ENCODE assay signal across 10 cellular contexts in genomic region chr3:15798533-15799245, GRCh38. TPM values are rescaled to one million over a fixed set of nuclear protein-coding genes. Genes with fewer than 3 reads are reported as not detected.
DNase-seq lines count a peak whose midpoint lies in the region; ATAC-seq, FAIRE-seq and TF ChIP-seq lines count a peak whose summit lies in the region.
"Had no signal": no experiment of that assay in that cellular context is flagged by ENCODE, and none has a peak within 500 bp of the region (broad histone marks: within the 10 kb centered on the region; RNA-seq: fewer than 3 reads in every experiment).

No MANE protein-coding gene starts in this region.

- H3K9me3 Mint-ChIP-seq in T-cell: no peaks in the 10 kb centered on the region

- no peak for ATAC-seq in SK-N-SH treated with all-trans-retinoic acid at 6 μM for 48 hours
- ATAC-seq in T-cell (replicated peaks in 1 of 4): no peak
- no peak for ATAC-seq in HG02798 (IDR thresholded peaks at IDR 0.05; ENCODE audit: poor library complexity, unreplicated experiment)
- ATAC-seq in left colon: no peak

- peaks cover 2% of the 10 kb centered on the region; the same call in 1 of the 2 replicates for H4K20me1 ChIP-seq in SK-N-SH (ENCODE audit: insufficient read depth)

- POLR2A ChIA-PET in SK-N-SH (lab: Yijun Ruan, JAX): no interaction called here
- POLR2A ChIA-PET in T-cell (lab: Charles Lee): interaction anchor here in 1 of 2 donors (0.6 kb wide), 1 partner anchor 11 kb away, joined by 3 read pairs; no protein-coding TSS in a partner anchor

- H3K4me3 ChIP-seq in SK-N-SH (ENCODE audit: low read depth in 2 of 2, low read length in 1 of 2) (no peak overlapping the region; a peak in 1 of 4 replicates), suprapubic skin (peak overlapping the region; percentile 51)

- H3K9me3 ChIP-seq in SK-N-SH (no peaks in the 10 kb centered on the region), suprapubic skin (no peaks in the 10 kb centered on the region)

- peak overlapping the region; percentile 99 for H3K9ac ChIP-seq in SK-N-SH

- H3K9me2 ChIP-seq in SK-N-SH: no peaks in the 10 kb centered on the region

- no peaks in the 10 kb centered on the region for H3K27me3 Mint-ChIP-seq in T-cell

- peaks cover 12% of the 10 kb centered on the region for H3K36me3 Mint-ChIP-seq in T-cell

- TF ChIP-seq EP300 in SK-N-SH (IDR thresholded peaks at IDR 0.05; ENCODE audit: borderline replicate concordance in 1 of 2, low read depth in 1 of 2, low read length in 1 of 2): no peak
- no peak for TF ChIP-seq EP300 in suprapubic skin (IDR thresholded peaks at IDR 0.05)

- TF ChIP-seq RAD21 in SK-N-SH (IDR thresholded peaks at IDR 0.05; ENCODE audit: low read length): no peak

- no peaks in the 10 kb centered on the region for H3K27me3 ChIP-seq in SK-N-SH (ENCODE audit: insufficient read depth)
- H3K27me3 ChIP-seq in suprapubic skin: no peaks in the 10 kb centered on the region

- WGBS in SK-N-SH (ENCODE audit: low lambda C conversion rate): 30% methylated on average over 2 of the region's 2 CpGs
- WGBS in suprapubic skin: 48% methylated on average over 2 of the region's 2 CpGs

- H3K4me2 ChIP-seq in SK-N-SH: peak overlapping the region; percentile 69

- H3K4me3 Mint-ChIP-seq in T-cell: no peak overlapping the region

- H3K27ac Mint-ChIP-seq in T-cell: peak overlapping the region; percentile 2 to 75

- H3F3A ChIP-seq in SK-N-SH (replicated peaks; ENCODE audit: insufficient read depth): peaks cover 35% of the 10 kb centered on the region

- CTCF ChIA-PET in SK-N-SH (lab: Yijun Ruan, JAX) (interaction anchor here (0.6 to 2.1 kb wide), 6 partner anchors 13 to 1918 kb away, joined by 3 to 6 read pairs (median 4); no protein-coding TSS in a partner anchor), T-cell (lab: Charles Lee) (interaction anchor here (0.6 to 1.2 kb wide), 3 partner anchors 15 to 700 kb away, joined by 3 to 5 read pairs (median 4); partner anchors contain the start of gene RBSN (in 1 of the 2))

- H2AFZ ChIP-seq in SK-N-SH (ENCODE audit: low read depth): no peak overlapping the region

- H3K4me1 Mint-ChIP-seq in T-cell: peaks cover 80 to 87% (median 81%) of the 10 kb centered on the region in 3 donors

- peaks cover 92% of the 10 kb centered on the region for H3K79me2 ChIP-seq in SK-N-SH (ENCODE audit: insufficient read depth)

- peak overlapping the region; percentile 88 to 100 for H3K27ac ChIP-seq in SK-N-SH (ENCODE audit: low read depth in 2 of 2, low read length in 1 of 2)
- H3K27ac ChIP-seq in suprapubic skin: peak overlapping the region; percentile 88

- intact Hi-C loops in left colon (cut with DNase I, micrococcal nuclease): no loop called here

- FAIRE-seq in islet of Langerhans (lab: Jason Lieb, UNC): peak; percentile 33

- no peak for DNase-seq in SK-N-SH
- DNase-seq in T-cell: no peak
- DNase-seq in suprapubic skin (ENCODE audit: low spot score in 2 of 2): no peak
- DNase-seq in left colon: no peak
- no peak for DNase-seq in AG08395 (ENCODE audit: low spot score)
- DNase-seq: activated T-cell treated with anti-CD3 and anti-CD28 coated beads, Interleukin-2, amount 50 U/mL, for 48 hours; H7 had no signal

- TF ChIP-seq CTCF in SK-N-SH (IDR thresholded peaks at IDR 0.05): no peak
- TF ChIP-seq CTCF in suprapubic skin (IDR thresholded peaks at IDR 0.05): no peak

- H3K4me1 ChIP-seq in SK-N-SH (ENCODE audit: control insufficient read depth in 1 of 2, insufficient read depth in 2 of 2, low read depth in 1 of 2, low read length in 1 of 2) (peaks cover 15 to 24% of the 10 kb centered on the region in 2 experiments; a peak in 3 of 4 replicates), suprapubic skin (peaks cover 39% of the 10 kb centered on the region)

- TF ChIP-seq POLR2A in suprapubic skin (IDR thresholded peaks at IDR 0.05): no peak

- H3K36me3 ChIP-seq in SK-N-SH (replicated peaks in 1 of 2; ENCODE audit: control insufficient read depth in 1 of 2, insufficient read depth in 2 of 2, low read length in 1 of 2) (peaks cover 2 to 15% of the 10 kb centered on the region in 2 experiments), suprapubic skin (no peaks in the 10 kb centered on the region)

TF ChIP-seq in SK-N-SH, 30 proteins besides CTCF, POLR2A, EP300 and RAD21 (continues in another document):
- TF ChIP-seq SIN3A (IDR thresholded peaks at IDR 0.05; ENCODE audit: borderline replicate concordance, low read depth, low read length) (no peak), FOXJ3 (CRISPR knock-in tag; IDR thresholded peaks at IDR 0.05) (no peak), CHD2 (IDR thresholded peaks at IDR 0.05; ENCODE audit: low read length, partially characterized antibody) (no peak), REST (IDR thresholded peaks at IDR 0.05; ENCODE audit: low read depth, low read length) (no peak), EZH2phosphoT487 (IDR thresholded peaks at IDR 0.05; ENCODE audit: borderline replicate concordance, low read depth) (no peak), TEAD4 (IDR thresholded peaks at IDR 0.05; ENCODE audit: borderline replicate concordance, insufficient read depth) (no peak), TCF12 (IDR thresholded peaks at IDR 0.05) (no peak), ELF1 (IDR thresholded peaks at IDR 0.05) (no peak)

TF ChIP-seq in SK-N-SH treated with all-trans-retinoic acid at 6 μM for 48 hours, 23 proteins besides CTCF, POLR2A, EP300 and RAD21:
- no peak for TF ChIP-seq ZNF70 (CRISPR knock-in tag; IDR thresholded peaks at IDR 0.05)
- no peak for TF ChIP-seq ESRRG (CRISPR knock-in tag; IDR thresholded peaks at IDR 0.05)
- TF ChIP-seq ISL1 (CRISPR knock-in tag; IDR thresholded peaks at IDR 0.05): no peak
- no peak for TF ChIP-seq ZFP3 (CRISPR knock-in tag; IDR thresholded peaks at IDR 0.05)
- TF ChIP-seq ZFP30 (CRISPR knock-in tag; IDR thresholded peaks at IDR 0.05): no peak
- no peak for TF ChIP-seq TSHZ2 (CRISPR knock-in tag; IDR thresholded peaks at IDR 0.05)
- no peak for TF ChIP-seq ARNTL (CRISPR knock-in tag; IDR thresholded peaks at IDR 0.05; ENCODE audit: borderline replicate concordance, low read depth)
- no peak for TF ChIP-seq CSRNP3 (CRISPR knock-in tag; IDR thresholded peaks at IDR 0.05)
- no peak for TF ChIP-seq PATZ1 (CRISPR knock-in tag; IDR thresholded peaks at IDR 0.05; ENCODE audit: borderline replicate concordance)
- no peak for TF ChIP-seq ZC3H10 (CRISPR knock-in tag; IDR thresholded peaks at IDR 0.05)
- no peak for TF ChIP-seq CSDC2 (CRISPR knock-in tag; IDR thresholded peaks at IDR 0.05)

RNA-seq across cellular contexts. Expression of gene ANKRD28, which starts 0.9 kb away (rescaled TPM):
- 74.8 and 102 TPM in 2 replicates for polyA plus RNA-seq in SK-N-SH (2012; rRNA removed)
- polyA plus RNA-seq in SK-N-SH (2012; cell fraction: cytosol; rRNA removed): 63.3 and 73.0 TPM in 2 replicates
- polyA plus RNA-seq in SK-N-SH (2012; cell fraction: nucleus; rRNA removed): 95.3 and 194 TPM in 2 replicates
- total RNA-seq in T-cell (10 to 100 TPM; 30.1 to 67.6 (median 39.0) TPM), suprapubic skin (10 to 100 TPM; 24.4 to 62.3 (median 48.3) TPM), left colon (10 to 100 TPM; 47.0 to 49.8 TPM)
